ENCODE assay signal across 1 cellular context in genomic region chr13:35499131-35500051, GRCh38.
TF ChIP-seq lines count a peak whose summit lies in the region.

No MANE protein-coding gene starts in this region.

TF ChIP-seq in HEK293, 187 proteins besides CTCF, POLR2A, EP300 and RAD21 (continued from another document and continues in another):
- TF ChIP-seq ZNF324 (tag by site-specific recombination; IDR thresholded peaks at IDR 0.05) (peak; percentile 76), ZSCAN4 (tag by site-specific recombination; IDR thresholded peaks at IDR 0.05) (peak; percentile 13; the same call in 1 of the 2 replicates), ZFHX2 (tag by site-specific recombination; conservative IDR thresholded peaks at IDR 0.05) (no peak), ZNF830 (tag by site-specific recombination; IDR thresholded peaks at IDR 0.05; ENCODE audit: low read depth) (no peak), ZSCAN5A (tag by site-specific recombination; IDR thresholded peaks at IDR 0.05) (no peak), PRDM2 (tag by site-specific recombination; IDR thresholded peaks at IDR 0.05; ENCODE audit: borderline replicate concordance) (no peak), ZBTB21 (tag by site-specific recombination; IDR thresholded peaks at IDR 0.05) (no peak), ZNF449 (tag by site-specific recombination; IDR thresholded peaks at IDR 0.05) (no peak), SP2 (tag by site-specific recombination; IDR thresholded peaks at IDR 0.05) (no peak), ZBTB1 (tag by site-specific recombination; IDR thresholded peaks at IDR 0.05) (no peak), ZNF843 (tag by site-specific recombination; IDR thresholded peaks at IDR 0.05) (peak; percentile 89), ZNF416 (tag by site-specific recombination; IDR thresholded peaks at IDR 0.05) (no peak), ZNF670 (tag by site-specific recombination; IDR thresholded peaks at IDR 0.05; ENCODE audit: low read depth) (no peak), PRDM6 (tag by site-specific recombination; IDR thresholded peaks at IDR 0.05) (peak; percentile 88), ZBTB17 (tag by site-specific recombination; IDR thresholded peaks at IDR 0.05) (peak; percentile 67), ZNF530 (tag by site-specific recombination; IDR thresholded peaks at IDR 0.05; ENCODE audit: low read depth) (no peak), ZNF362 (tag by site-specific recombination; IDR thresholded peaks at IDR 0.05) (0 out of 2 replicates have a peak, but pooled peaks have one; percentile 22), ZNF664 (tag by site-specific recombination; IDR thresholded peaks at IDR 0.05) (0 out of 2 replicates have a peak, but pooled peaks have one; percentile 36), GLIS1 (tag by site-specific recombination; IDR thresholded peaks at IDR 0.05) (peak; percentile 65), MZF1 (tag by site-specific recombination; IDR thresholded peaks at IDR 0.05; ENCODE audit: borderline replicate concordance) (no peak), ZNF626 (tag by site-specific recombination; IDR thresholded peaks at IDR 0.05) (no peak), ZBTB26 (tag by site-specific recombination; optimal IDR thresholded peaks at IDR 0.05) (no peak), ZBTB44 (tag by site-specific recombination; IDR thresholded peaks at IDR 0.05) (peak; percentile 80), KLF10 (tag by site-specific recombination; IDR thresholded peaks at IDR 0.05) (no peak), BCL11A (tag by site-specific recombination; IDR thresholded peaks at IDR 0.05; ENCODE audit: low read depth) (no peak), ZFP69B (tag by site-specific recombination; IDR thresholded peaks at IDR 0.05) (peak; percentile 22; the same call in 1 of the 2 replicates), IKZF3 (tag by site-specific recombination; IDR thresholded peaks at IDR 0.05) (peak; percentile 78), HOXA7 (CRISPR knock-in tag; IDR thresholded peaks at IDR 0.05; ENCODE audit: borderline replicate concordance) (no peak), ZNF24 (tag by site-specific recombination; IDR thresholded peaks at IDR 0.05) (peak; percentile 99), ZNF561 (tag by site-specific recombination; IDR thresholded peaks at IDR 0.05; ENCODE audit: borderline replicate concordance) (peak; percentile 86), RBAK (tag by site-specific recombination; IDR thresholded peaks at IDR 0.05) (no peak), ZNF394 (tag by site-specific recombination; IDR thresholded peaks at IDR 0.05; ENCODE audit: borderline replicate concordance) (peak; percentile 56; the same call in 1 of the 2 replicates), ZNF23 (tag by site-specific recombination; IDR thresholded peaks at IDR 0.05; ENCODE audit: borderline replicate concordance) (no peak), ZNF639 (tag by site-specific recombination; IDR thresholded peaks at IDR 0.05) (peak; percentile 61; the same call in 1 of the 2 replicates), TRIM28 (IDR thresholded peaks at IDR 0.05; ENCODE audit: borderline replicate concordance, low read length) (no peak), ZXDB (tag by site-specific recombination; IDR thresholded peaks at IDR 0.05) (no peak), PRDM4 (tag by site-specific recombination; IDR thresholded peaks at IDR 0.05) (peak; percentile 85), PRDM1 (tag by site-specific recombination; IDR thresholded peaks at IDR 0.05) (peak; percentile 15; the same call in 1 of the 2 replicates), ZSCAN16 (tag by site-specific recombination; IDR thresholded peaks at IDR 0.05) (peak; percentile 76; the same call in 1 of the 2 replicates), ZNF354C (tag by site-specific recombination; IDR thresholded peaks at IDR 0.05; ENCODE audit: borderline replicate concordance, low read depth) (no peak), WT1 (tag by site-specific recombination; IDR thresholded peaks at IDR 0.05) (peak; percentile 97), SCRT2 (tag by site-specific recombination; IDR thresholded peaks at IDR 0.05) (peak; percentile 41; the same call in 1 of the 2 replicates), SP7 (tag by site-specific recombination; IDR thresholded peaks at IDR 0.05) (peak; percentile 84)
